19 cellular contexts compared by ENCODE assay signal in genomic region chr4:1763070-1763549, GRCh38. TPM values are rescaled to one million over a fixed set of nuclear protein-coding genes. Genes with fewer than 3 reads are reported as not detected.
DNase-seq lines count a peak whose midpoint lies in the region; ATAC-seq and TF ChIP-seq lines count a peak whose summit lies in the region.
"Had no signal": no experiment of that assay in that cellular context is flagged by ENCODE, and none has a peak within 500 bp of the region (broad histone marks: within the 10 kb centered on the region; RNA-seq: fewer than 3 reads in every experiment).

No MANE protein-coding gene starts in this region.

- peak overlapping the region; percentile 7; the same call in 1 of the 2 replicates for H3K4me3 ChIP-seq in AG09309 (ENCODE audit: control insufficient read depth, low read depth, low read length)
- H3K4me3 ChIP-seq in IMR-90 (ENCODE audit: insufficient read depth, low read depth, low read length): no peak overlapping the region
- H3K4me3 ChIP-seq in hepatocyte: no peak overlapping the region
- H3K4me3 ChIP-seq in sigmoid colon: peak overlapping the region; percentile 12 to 42 (median 30)
- H3K4me3 ChIP-seq: cardiac muscle cell, HAP-1 had no signal

- H3K27me3 ChIP-seq in IMR-90 (ENCODE audit: control insufficient read depth, insufficient read depth, low read length) (no peaks in the 10 kb centered on the region; the same call in 1 of the 2 replicates), hepatocyte (no peaks in the 10 kb centered on the region), sigmoid colon (peaks cover 10 to 26% (median 11%) of the 10 kb centered on the region in 3 donors)
- H3K27me3 ChIP-seq: cardiac muscle cell had no signal

- H2BK15ac ChIP-seq in IMR-90 (ENCODE audit: low read depth, low read length): no peak overlapping the region

- H3K18ac ChIP-seq in IMR-90 (ENCODE audit: low read depth, low read length): no peak overlapping the region

- no peak overlapping the region for H3K56ac ChIP-seq in IMR-90 (ENCODE audit: extremely low read depth, insufficient read depth, low read length)

- no peak for TF ChIP-seq EP300 in sigmoid colon (IDR thresholded peaks at IDR 0.05)

- no peak overlapping the region for H3K4ac ChIP-seq in IMR-90 (ENCODE audit: low read depth, low read length)

- H2BK5ac ChIP-seq in IMR-90 (ENCODE audit: low read depth, low read length, poor library complexity, severe bottlenecking): no peak overlapping the region

- H4K20me1 ChIP-seq in IMR-90 (ENCODE audit: insufficient read depth, low read length): no peaks in the 10 kb centered on the region; the same call in 1 of the 2 replicates
- no peaks in the 10 kb centered on the region for H4K20me1 ChIP-seq in hepatocyte (ENCODE audit: insufficient read depth, poor library complexity, severe bottlenecking)

- no peaks in the 10 kb centered on the region for H3K9me3 ChIP-seq in IMR-90 (ENCODE audit: control insufficient read depth, insufficient read depth, low read length)
- no peaks in the 10 kb centered on the region for H3K9me3 ChIP-seq in hepatocyte (ENCODE audit: low read depth)
- no peaks in the 10 kb centered on the region for H3K9me3 ChIP-seq in sigmoid colon
- H3K9me3 ChIP-seq: HAP-1 had no signal

- no peak overlapping the region for H4K91ac ChIP-seq in IMR-90 (ENCODE audit: insufficient read depth, low read depth, low read length)

- no peak overlapping the region for H2BK120ac ChIP-seq in IMR-90 (ENCODE audit: low read depth, low read length)

- H3K79me2 ChIP-seq in hepatocyte: no peaks in the 10 kb centered on the region

- peaks cover 4% of the 10 kb centered on the region; the same call in 1 of the 2 replicates for H3K4me1 ChIP-seq in IMR-90 (ENCODE audit: control insufficient read depth, insufficient read depth, low read length)
- H3K4me1 ChIP-seq in hepatocyte (ENCODE audit: insufficient read depth): peaks cover 35% of the 10 kb centered on the region
- H3K4me1 ChIP-seq in sigmoid colon: peaks cover 4 to 24% (median 22%) of the 10 kb centered on the region in 4 donors

- no peak for ATAC-seq in IMR-90 (ENCODE audit: low read depth)
- ATAC-seq: activated naive CD8-positive, alpha-beta T cell treated with anti-CD3 and anti-CD28 coated beads, Interleukin-2, amount 50 U/mL, for 24 hours; Panc1; SK-N-SH treated with all-trans-retinoic acid at 6 μM for 48 hours had no signal

- no peak overlapping the region for H3K23ac ChIP-seq in IMR-90 (ENCODE audit: low read depth, low read length)

- no peak overlapping the region for H3K9ac ChIP-seq in IMR-90 (ENCODE audit: low read depth, low read length)

- H3K9me1 ChIP-seq in IMR-90 (ENCODE audit: insufficient read depth, low read length): no peaks in the 10 kb centered on the region

- peak overlapping the region; percentile 73 for H2AFZ ChIP-seq in IMR-90 (replicated peaks; ENCODE audit: low read length, poor library complexity)
- peak overlapping the region; percentile 52 for H2AFZ ChIP-seq in hepatocyte

- no TSS peak for BruUV-seq in IMR-90 (replicated peaks; lab: Mats Ljungman, UMichigan)

- no peak overlapping the region for H4K8ac ChIP-seq in IMR-90 (ENCODE audit: low read depth in 2 of 2, low read length in 2 of 2)

- TF ChIP-seq CTCF in AG09309 (IDR thresholded peaks at IDR 0.05; ENCODE audit: control insufficient read depth, insufficient read depth, low read depth, low read length, missing control alignments) (no peak), IMR-90 (conservative IDR thresholded peaks at IDR 0.05; ENCODE audit: low read depth, low read length) (no peak), hepatocyte (IDR thresholded peaks at IDR 0.05; ENCODE audit: poor library complexity) (no peak), sigmoid colon (IDR thresholded peaks at IDR 0.05) (no peak)

- H3K9me2 ChIP-seq in hepatocyte (replicated peaks; ENCODE audit: insufficient read depth): no peaks in the 10 kb centered on the region

- no peaks in the 10 kb centered on the region for H3K79me1 ChIP-seq in IMR-90 (ENCODE audit: low read depth in 1 of 2, low read length in 2 of 2)

- DNase-seq in AG09309 (ENCODE audit: low read depth): no peak
- no peak for DNase-seq in IMR-90
- no peak for DNase-seq in hepatocyte (ENCODE audit: low spot score)
- no peak for DNase-seq in sigmoid colon
- DNase-seq in NCI-H748 treated with DMSO at 0.1 percent for 48 hours (lab: John Stamatoyannopoulos, UW): no peak
- DNase-seq in NK-92 (lab: John Stamatoyannopoulos, UW; ENCODE audit: unreplicated experiment): no peak
- no peak for DNase-seq in OCI-M1 (lab: John Stamatoyannopoulos, UW)
- no peak for DNase-seq in DMS153 (lab: John Stamatoyannopoulos, UW)
- DNase-seq: activated naive CD8-positive, alpha-beta T cell treated with anti-CD3 and anti-CD28 coated beads, Interleukin-2, amount 50 U/mL, for 24 hours; immature natural killer cell; NCI-H1092; NCI-H774; stimulated activated CD4-positive, alpha-beta T cell treated with anti-CD3 and anti-CD28 coated beads, Interleukin-15, amount 100 ng/mL, for 24 hours; stimulated activated naive B cell treated with anti-CD40 and anti-IgM and Interleukin-4, amounts not matched to agents 10 μg/mL and 1 μg/mL and 100 μg/mL, for 72 hours; T-helper 9 cell had no signal

- H3K27ac ChIP-seq in IMR-90 (ENCODE audit: insufficient read depth, low read length) (no peak overlapping the region), hepatocyte (peak overlapping the region; percentile 16), sigmoid colon (peak overlapping the region in 2 of 4 donors; percentile 28 to 41)
- H3K27ac ChIP-seq: cardiac muscle cell had no signal

- H3K14ac ChIP-seq in IMR-90 (replicated peaks; ENCODE audit: low read depth, low read length): no peak overlapping the region

- no peak for TF ChIP-seq RAD21 in IMR-90 (IDR thresholded peaks at IDR 0.05; ENCODE audit: low read length)

- no peak overlapping the region for H2BK20ac ChIP-seq in IMR-90 (ENCODE audit: low read depth, low read length)

- no peak overlapping the region for H2AK9ac ChIP-seq in IMR-90 (replicated peaks; ENCODE audit: low read depth, low read length, poor library complexity)

- WGBS in IMR-90 (ENCODE audit: extremely low coverage in 2 of 2, insufficient read length in 1 of 2), 2 experiments: 34% methylated on average over 13 of the region's 31 CpGs; no CpG with 5 or more reads in 1 of the 2 experiments
- 39% methylated on average over 25 of the region's 31 CpGs for WGBS in hepatocyte (ENCODE audit: low lambda C conversion rate, missing lambda C conversion rate)
- WGBS in sigmoid colon, 2 donors: 12 to 29% methylated on average over 31 of the region's 31 CpGs

- H3K4me2 ChIP-seq in IMR-90 (ENCODE audit: low read depth, low read length) (no peak overlapping the region), hepatocyte (peak overlapping the region; percentile 76)

- POLR2A ChIA-PET in IMR-90 (lab: Charles Lee; ENCODE audit: unreplicated experiment): no interaction called here

- no peak overlapping the region; the same call in 1 of the 2 replicates for H4K5ac ChIP-seq in IMR-90 (ENCODE audit: low read depth, low read length)

- no peak overlapping the region for H2AK5ac ChIP-seq in IMR-90 (ENCODE audit: low read depth, low read length)

- dilution Hi-C loops in IMR-90 (cut with HindIII; ENCODE audit: low sequenced_read_pairs, unreplicated experiment): no loop called here

- in situ Hi-C loops in IMR-90 (cut with MboI; ENCODE audit: low sequenced_read_pairs): no loop called here

- H3K36me3 ChIP-seq in IMR-90 (ENCODE audit: control insufficient read depth, insufficient read depth, low read length) (no peaks in the 10 kb centered on the region), hepatocyte (replicated peaks; ENCODE audit: insufficient read depth, low read depth) (no peaks in the 10 kb centered on the region), sigmoid colon (no peaks in the 10 kb centered on the region)
- H3K36me3 ChIP-seq: cardiac muscle cell, HAP-1 had no signal

- CTCF ChIA-PET in IMR-90 (lab: Yijun Ruan, JAX): no interaction called here

- intact Hi-C loops in IMR-90 (cut with micrococcal nuclease): no loop called here
- intact Hi-C loops in sigmoid colon (cut with DNase I): no loop called here

- TF ChIP-seq POLR2A in IMR-90 (IDR thresholded peaks at IDR 0.05; ENCODE audit: low read depth, low read length) (no peak), sigmoid colon (IDR thresholded peaks at IDR 0.05) (no peak)

TF ChIP-seq in IMR-90, 13 proteins besides CTCF, POLR2A, EP300 and RAD21 (continues in another document):
- no peak for TF ChIP-seq CHD1 (IDR thresholded peaks at IDR 0.05; ENCODE audit: low read depth, low read length)

RNA-seq across cellular contexts. Expression of gene FGFR3, which starts 30.0 kb away (rescaled TPM):
- 0.18 and 0.28 TPM in 2 replicates for total RNA-seq in IMR-90 (2012; rRNA removed)
- 0.67 and 0.93 TPM in 2 replicates for polyA plus RNA-seq in IMR-90 (2012; rRNA removed)
- 0.34 and 0.74 TPM in 2 replicates for polyA plus RNA-seq in IMR-90 (2012; cell fraction: cytosol; rRNA removed)
- polyA plus RNA-seq in IMR-90 (2012; cell fraction: nucleus; rRNA removed; ENCODE audit: low replicate concordance): 0.93 and 4.6 TPM in 2 replicates
- 70.0 and 82.0 TPM in 2 replicates for total RNA-seq in hepatocyte
- polyA plus RNA-seq in hepatocyte: 99.8 and 132 TPM in 2 replicates
- total RNA-seq in sigmoid colon: under 1 TPM; 0.16 to 0.83 (median 0.56) TPM
- polyA plus RNA-seq in sigmoid colon: 10 to 100 TPM in 1 of 3 donors, 1 to 10 TPM in 2; 3.7 to 14.0 (median 6.0) TPM
- polyA plus RNA-seq: immature natural killer cell had no signal

RNA-seq across cellular contexts. Expression of gene TACC3, which starts 41.8 kb away (rescaled TPM):
- total RNA-seq in IMR-90 (2012; rRNA removed): 15.0 and 15.1 TPM in 2 replicates
- 49.7 and 49.8 TPM in 2 replicates for polyA plus RNA-seq in IMR-90 (2012; rRNA removed)
- polyA plus RNA-seq in IMR-90 (2012; cell fraction: cytosol; rRNA removed): 26.4 and 36.9 TPM in 2 replicates
- polyA plus RNA-seq in IMR-90 (2012; cell fraction: nucleus; rRNA removed; ENCODE audit: low replicate concordance): 70.1 and 136 TPM in 2 replicates
- total RNA-seq in hepatocyte: 9.3 and 10.5 TPM in 2 replicates
- polyA plus RNA-seq in hepatocyte: 14.8 and 16.7 TPM in 2 replicates
- total RNA-seq in sigmoid colon: 10 to 100 TPM in 1 of 4 donors, 1 to 10 TPM in 3; 4.3 to 13.0 (median 6.9) TPM
- polyA plus RNA-seq in sigmoid colon: 10 to 100 TPM in 2 of 3 donors, 1 to 10 TPM in 1; 4.8 to 55.9 (median 11.8) TPM

RNA-seq across cellular contexts. Expression of gene TMEM129, which starts 42.0 kb away (rescaled TPM):
- total RNA-seq in IMR-90 (2012; rRNA removed): 6.6 and 6.7 TPM in 2 replicates
- 26.6 and 30.6 TPM in 2 replicates for polyA plus RNA-seq in IMR-90 (2012; rRNA removed)
- 15.7 and 43.3 TPM in 2 replicates for polyA plus RNA-seq in IMR-90 (2012; cell fraction: cytosol; rRNA removed)
- 27.0 and 66.0 TPM in 2 replicates for polyA plus RNA-seq in IMR-90 (2012; cell fraction: nucleus; rRNA removed; ENCODE audit: low replicate concordance)
- 36.1 and 40.8 TPM in 2 replicates for total RNA-seq in hepatocyte
- polyA plus RNA-seq in hepatocyte: 57.8 and 59.4 TPM in 2 replicates
- total RNA-seq in sigmoid colon: 10 to 100 TPM; 40.6 to 51.4 (median 49.2) TPM
- polyA plus RNA-seq in sigmoid colon: 10 to 100 TPM; 16.9 to 42.4 (median 18.6) TPM

RNA-seq across cellular contexts. Expression of gene SLBP, which starts 51.0 kb away (rescaled TPM):
- total RNA-seq in IMR-90 (2012; rRNA removed) (66.1 and 85.5 TPM in 2 replicates), hepatocyte (48.2 and 82.5 TPM in 2 replicates), sigmoid colon (10 to 100 TPM; 32.3 to 48.9 (median 40.2) TPM)
- polyA plus RNA-seq in IMR-90 (2012; rRNA removed) (61.8 and 64.9 TPM in 2 replicates), hepatocyte (81.8 and 84.0 TPM in 2 replicates), sigmoid colon (10 to 100 TPM; 34.0 to 36.0 (median 35.8) TPM)
- polyA plus RNA-seq in IMR-90 (2012; cell fraction: cytosol; rRNA removed): 23.0 and 34.5 TPM in 2 replicates
- polyA plus RNA-seq in IMR-90 (2012; cell fraction: nucleus; rRNA removed; ENCODE audit: low replicate concordance): 12.5 and 31.3 TPM in 2 replicates

Comparison
In these comparisons a context has a peak if more than half of its experiments do, and no peak if none do; other contexts are left out.
1. H3K4me3 ChIP-seq: peak in AG09309 (single experiment) and sigmoid colon (4 of 4); none in IMR-90 (single experiment) and hepatocyte (single experiment).
2. RNA of gene FGFR3, which starts 30.0 kb away (total RNA-seq): 70.0 to 82.0 TPM in hepatocyte; 0.16 to 0.83 TPM in sigmoid colon and 0.18 to 0.28 TPM in IMR-90; every median in the first group is over 10 times any median in the second.